In genomic region chr1:209404577-209404976, GRCh38 we compare ENCODE assay signal across 24 cellular contexts.
DNase-seq lines count a peak whose midpoint lies in the region; TF ChIP-seq lines count a peak whose summit lies in the region.
"Had no signal": no experiment of that assay in that cellular context is flagged by ENCODE, and none has a peak within 500 bp of the region (broad histone marks: within the 10 kb centered on the region; RNA-seq: fewer than 3 reads in every experiment).

No MANE protein-coding gene starts in this region.

- CTCF ChIA-PET in PC-9 (lab: Charles Lee): interaction anchor here (0.8 kb wide), 1 partner anchor 24 kb away, joined by 5 read pairs; no protein-coding TSS in a partner anchor

- H2BK120ac ChIP-seq in trophoblast cell (ENCODE audit: insufficient read depth, low read length, poor library complexity): no peak overlapping the region

- H2AK5ac ChIP-seq in trophoblast cell (ENCODE audit: low read length): peak overlapping the region; percentile 3

- POLR2A ChIA-PET in PC-9 (lab: Charles Lee; ENCODE audit: unreplicated experiment): interaction anchor here (0.6 to 2.2 kb wide), 6 partner anchors 11 to 248 kb away, joined by 3 to 50 read pairs (median 8); partner anchors contain the start of gene LAMB3

- H3K79me1 ChIP-seq in trophoblast cell (ENCODE audit: low read length): peaks cover 15% of the 10 kb centered on the region

- no peak overlapping the region for H2BK12ac ChIP-seq in trophoblast cell (ENCODE audit: low read length)

- peak overlapping the region; percentile 4 for H4K91ac ChIP-seq in trophoblast cell (ENCODE audit: low read depth, low read length)

- no peak overlapping the region for H3K9ac ChIP-seq in trophoblast cell (ENCODE audit: low read length)

- H3K18ac ChIP-seq in trophoblast cell (ENCODE audit: low read length): no peak overlapping the region

- no peak overlapping the region for H3K14ac ChIP-seq in trophoblast cell (ENCODE audit: low read length)

- in situ Hi-C loops in HAP-1 (cut with MboI; ENCODE audit: low sequenced_read_pairs) (no loop called here), ACHN (cut with HindIII; ENCODE audit: low pct_ligation_motif_present, low pct_unique_long_range_greater_than_20kb, low sequenced_read_pairs) (no loop called here)

- intact Hi-C loops in PC-9 (cut with micrococcal nuclease; ENCODE audit: unreplicated experiment): no loop called here

- H3K4ac ChIP-seq in trophoblast cell (ENCODE audit: low read depth, low read length): no peak overlapping the region

- no TSS peak for BruUV-seq in PC-9 (replicated peaks; lab: Mats Ljungman, UMichigan)

- no peak overlapping the region for H3K4me3 ChIP-seq in HAP-1
- peak overlapping the region; percentile 43; the same call in 1 of the 2 replicates for H3K4me3 ChIP-seq in PC-9
- H3K4me3 ChIP-seq in trophoblast cell (ENCODE audit: low read depth, low read length): no peak overlapping the region
- H3K4me3 ChIP-seq: ascending aorta, colonic mucosa, skin epidermis, testis had no signal

- no peaks in the 10 kb centered on the region for H3K27me3 ChIP-seq in HAP-1 (ENCODE audit: low read depth)
- H3K27me3 ChIP-seq in PC-9 (ENCODE audit: insufficient read depth, low read depth): no peaks in the 10 kb centered on the region
- H3K27me3 ChIP-seq in trophoblast cell (ENCODE audit: insufficient read depth, low read length): no peaks in the 10 kb centered on the region
- H3K27me3 ChIP-seq: ascending aorta, colonic mucosa, testis had no signal

- H2BK5ac ChIP-seq in trophoblast cell (ENCODE audit: low read depth, low read length, poor library complexity): no peak overlapping the region

- H4K20me1 ChIP-seq in PC-9 (ENCODE audit: insufficient read depth): no peaks in the 10 kb centered on the region

- H3K9me3 ChIP-seq in HAP-1: no peaks in the 10 kb centered on the region
- H3K9me3 ChIP-seq in PC-9 (ENCODE audit: insufficient read depth, low read depth): no peaks in the 10 kb centered on the region
- H3K9me3 ChIP-seq in trophoblast cell (ENCODE audit: insufficient read depth, low read depth, low read length): no peaks in the 10 kb centered on the region
- H3K9me3 ChIP-seq: ascending aorta, BE2C, colonic mucosa, testis had no signal

- no peak overlapping the region for H4K12ac ChIP-seq in trophoblast cell (ENCODE audit: low read depth, low read length)

- H3K36me3 ChIP-seq in HAP-1 (replicated peaks) (no peaks in the 10 kb centered on the region), PC-9 (ENCODE audit: low read depth) (no peaks in the 10 kb centered on the region), trophoblast cell (ENCODE audit: control insufficient read depth in 1 of 2, insufficient read depth in 2 of 2, low read length in 2 of 2) (no peaks in the 10 kb centered on the region)
- H3K36me3 ChIP-seq: ascending aorta, BE2C, colonic mucosa had no signal

- peaks cover 59% of the 10 kb centered on the region for H3F3A ChIP-seq in PC-9 (ENCODE audit: insufficient read depth, low read depth)

- WGBS in trophoblast cell (ENCODE audit: extremely low coverage, insufficient coverage, insufficient read length): no CpG with 5 or more reads among the region's 3 CpGs

- H3K79me2 ChIP-seq in PC-9 (ENCODE audit: low read depth): no peaks in the 10 kb centered on the region
- H3K79me2 ChIP-seq in trophoblast cell (ENCODE audit: control insufficient read depth, insufficient read depth, low read length, poor library complexity): no peaks in the 10 kb centered on the region

- H3K9me2 ChIP-seq in PC-9 (ENCODE audit: insufficient read depth): no peaks in the 10 kb centered on the region

- H3K23ac ChIP-seq in trophoblast cell (ENCODE audit: low read length): no peak overlapping the region

- peak overlapping the region; percentile 77 for H3K4me2 ChIP-seq in PC-9
- no peak overlapping the region for H3K4me2 ChIP-seq in trophoblast cell (ENCODE audit: low read length)

- H3K4me1 ChIP-seq in HAP-1: peaks cover 28% of the 10 kb centered on the region
- H3K4me1 ChIP-seq in PC-9 (replicated peaks; ENCODE audit: insufficient read depth): peaks cover 90% of the 10 kb centered on the region
- peaks cover 8 to 15% of the 10 kb centered on the region in 2 experiments for H3K4me1 ChIP-seq in trophoblast cell (ENCODE audit: control insufficient read depth in 1 of 2, insufficient read depth in 2 of 2, low read length in 2 of 2)
- H3K4me1 ChIP-seq: ascending aorta, BE2C, colonic mucosa, testis had no signal

- H2AFZ ChIP-seq in PC-9 (no peak overlapping the region), trophoblast cell (ENCODE audit: insufficient read depth, low read length, poor library complexity) (no peak overlapping the region)

- H3K27ac ChIP-seq in PC-9: peak overlapping the region; percentile 97
- H3K27ac ChIP-seq in epithelial cell of prostate: peak overlapping the region; percentile 100
- no peak overlapping the region for H3K27ac ChIP-seq in trophoblast cell (ENCODE audit: low read depth, low read length)
- H3K27ac ChIP-seq: ascending aorta, colonic mucosa, HL-60, testis had no signal

- no peak overlapping the region for H4K8ac ChIP-seq in trophoblast cell (ENCODE audit: low read depth, low read length)

- peak; percentile 70 to 74 for DNase-seq in HAP-1 (ENCODE audit: low spot score in 2 of 2)
- DNase-seq in PC-9: peak; percentile 59 to 65
- DNase-seq in epithelial cell of prostate (ENCODE audit: low read depth, low spot score): no peak
- no peak for DNase-seq in trophoblast cell
- DNase-seq in middle frontal gyrus (ENCODE audit: extremely low spot score, low spot score): no peak
- DNase-seq in HPDE6-E6E7 (ENCODE audit: extremely low spot score): no peak
- no peak for DNase-seq in DMS 273 treated with DMSO at 0.1 percent for 48 hours (lab: John Stamatoyannopoulos, UW)
- DNase-seq in ACHN: no peak
- DNase-seq: activated CD4-positive, CD25-positive, alpha-beta regulatory T cell treated with anti-CD3 and anti-CD28 coated beads, Interleukin-2, amount 50 U/mL, for 72 hours; activated CD8-positive, alpha-beta memory T cell treated with anti-CD3 and anti-CD28 coated beads, Interleukin-2, amount 50 U/mL, for 4 hours; activated gamma-delta T cell treated with Interleukin-2 at 50 U/mL for 16 hours; BE2C; colonic mucosa; DMS153; erythroblast; kidney; NCI-H1417 treated with DMSO at 0.1 percent for 48 hours; NCI-H345; occipital lobe; SHP77; testis had no signal

- no peak for TF ChIP-seq CTCF in PC-9 (conservative IDR thresholded peaks at IDR 0.05)

Comparison
In these comparisons a context has a peak if more than half of its experiments do, and no peak if none do; other contexts are left out.
1. DNase-seq: peak in HAP-1 (2 of 2) and PC-9 (2 of 2); none in epithelial cell of prostate (single experiment), trophoblast cell (0 of 2), middle frontal gyrus (single experiment), HPDE6-E6E7 (single experiment), DMS 273 treated with DMSO at 0.1 percent for 48 hours (single experiment) and ACHN (single experiment).